Comparison of ENCODE assay signal across 1 cellular context in genomic region chr19:49020342-49020741, GRCh38.
A peak's percentile ranks its signal among the peaks of the same experiment; 100 is the strongest.
TF ChIP-seq lines count a peak whose summit lies in the region.

No MANE protein-coding gene starts in this region.

TF ChIP-seq in H1, 55 proteins besides CTCF, POLR2A, EP300 and RAD21:
- TF ChIP-seq CREB1 (IDR thresholded peaks at IDR 0.05) (no peak), SP2 (IDR thresholded peaks at IDR 0.05; ENCODE audit: low read length) (peak; percentile 8; the same call in 1 of the 2 replicates)
